In the genomic region with DNA sequence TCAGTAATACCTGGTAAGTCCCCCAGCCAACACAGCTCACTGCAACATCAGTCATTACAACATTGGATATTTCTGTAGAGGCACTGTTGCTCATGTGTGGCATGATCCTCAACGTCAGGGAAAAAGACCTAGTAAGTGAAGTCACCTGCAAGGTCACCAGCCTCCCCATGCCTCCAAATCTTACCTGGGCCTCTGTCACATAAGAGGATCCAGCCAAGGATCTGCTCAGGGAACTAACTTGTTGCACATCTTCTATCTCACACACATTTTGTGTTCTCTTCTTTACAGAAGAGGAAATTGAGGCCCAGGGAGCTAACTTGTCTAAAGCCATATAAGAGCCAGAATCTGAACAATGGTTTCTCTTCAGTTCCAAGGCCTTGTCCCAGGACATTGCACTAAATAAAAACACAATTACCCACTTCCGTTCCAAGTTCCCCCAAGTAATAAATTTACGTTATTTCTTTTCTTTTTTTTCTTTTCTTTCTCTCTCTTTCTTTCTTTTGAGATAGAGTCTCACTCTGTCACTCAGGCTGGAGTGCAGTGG, we compare ENCODE assay signal across 10 cellular contexts. TPM values are rescaled to one million over a fixed set of nuclear protein-coding genes. Genes with fewer than 3 reads are reported as not detected.
DNase-seq lines count a peak whose midpoint lies in the region; ATAC-seq, FAIRE-seq and TF ChIP-seq lines count a peak whose summit lies in the region.
"Had no signal": no experiment of that assay in that cellular context is flagged by ENCODE, and none has a peak within 500 bp of the region (broad histone marks: within the 10 kb centered on the region; RNA-seq: fewer than 3 reads in every experiment).

No MANE protein-coding gene starts in this region.

- ATAC-seq in Right ventricle myocardium inferior (no peak), GM12878 (no peak), HG02870 (IDR thresholded peaks at IDR 0.05; ENCODE audit: unreplicated experiment) (no peak)

- no peak overlapping the region for H2BK120ac ChIP-seq in mesendoderm (ENCODE audit: low read depth, low read length)

- intact Hi-C loops in left ventricle myocardium inferior (cut with micrococcal nuclease) = no loop called here
- intact Hi-C loops in Right ventricle myocardium inferior (cut with DNase I) = no loop called here
- intact Hi-C loops in GM12878 (cut with micrococcal nuclease; ENCODE audit: unreplicated experiment) = no loop called here
- intact Hi-C loops in uterus (cut with DNase I; ENCODE audit: low total_unique reads) = no loop called here

- RAD21 ChIA-PET in GM12878 (lab: Charles Lee; ENCODE audit: unreplicated experiment) = no interaction called here

- H3K23ac ChIP-seq in mesendoderm (ENCODE audit: low read length) = no peak overlapping the region

- H3K4me2 ChIP-seq in GM12878 (ENCODE audit: control insufficient read depth, insufficient read depth) = peak overlapping the region; percentile 36
- peak overlapping the region; percentile 16 for H3K4me2 ChIP-seq in mesendoderm (ENCODE audit: low read length)

- H4K5ac ChIP-seq in mesendoderm (ENCODE audit: low read length) = no peak overlapping the region

- no peak overlapping the region for H4K8ac ChIP-seq in mesendoderm (ENCODE audit: low read depth, low read length)

- H3K27ac ChIP-seq in left ventricle myocardium inferior (replicated peaks) (peak overlapping the region; percentile 81), GM12878 (ENCODE audit: control insufficient read depth, insufficient read depth) (no peak overlapping the region), mesendoderm (ENCODE audit: low read depth, low read length) (no peak overlapping the region), uterus (peak overlapping the region; percentile 56 to 80)

- H2AFZ ChIP-seq in GM12878 (ENCODE audit: control insufficient read depth, low read depth, low read length) = no peak overlapping the region

- H3K27me3 ChIP-seq in left ventricle myocardium inferior (ENCODE audit: low read depth) (no peaks in the 10 kb centered on the region), GM12878 (replicated peaks in 1 of 2; ENCODE audit: control insufficient read depth in 2 of 2, insufficient read depth in 2 of 2, low read length in 1 of 2) (no peaks in the 10 kb centered on the region), mesendoderm (ENCODE audit: insufficient read depth, low read length, poor library complexity) (no peaks in the 10 kb centered on the region), uterus (no peaks in the 10 kb centered on the region)

- peaks cover 15% of the 10 kb centered on the region for H3K79me2 ChIP-seq in GM12878 (ENCODE audit: control insufficient read depth, insufficient read depth, low read length)
- peaks cover 42% of the 10 kb centered on the region for H3K79me2 ChIP-seq in mesendoderm (ENCODE audit: control insufficient read depth, insufficient read depth, low read length)

- TF ChIP-seq EP300 in GM12878 (IDR thresholded peaks at IDR 0.05; ENCODE audit: borderline replicate concordance in 1 of 2, control insufficient read depth in 1 of 2, low read depth in 2 of 2, low read length in 2 of 2) = no peak

- H3K4me1 ChIP-seq in left ventricle myocardium inferior (peaks cover 24% of the 10 kb centered on the region), GM12878 (ENCODE audit: control insufficient read depth, insufficient read depth, low read length) (0 out of 2 replicates have a peak, but pooled peaks cover 3% of the 10 kb centered on the region), mesendoderm (ENCODE audit: control insufficient read depth, low read depth, low read length) (no peaks in the 10 kb centered on the region), uterus (no peaks in the 10 kb centered on the region)

- H2BK15ac ChIP-seq in mesendoderm (replicated peaks; ENCODE audit: low read depth) = no peak overlapping the region

- no peak overlapping the region for H3K9ac ChIP-seq in GM12878 (ENCODE audit: control insufficient read depth, insufficient read depth, low read length)
- H3K9ac ChIP-seq in mesendoderm (ENCODE audit: low read length) = peak overlapping the region; percentile 98

- no peak for TF ChIP-seq CTCF in left ventricle myocardium inferior (IDR thresholded peaks at IDR 0.05; ENCODE audit: borderline replicate concordance)
- TF ChIP-seq CTCF in GM12878 (IDR thresholded peaks at IDR 0.05 in 2 of 3, conservative IDR thresholded peaks at IDR 0.05 in 1 of 3; ENCODE audit: control insufficient read depth in 2 of 3, extremely low read depth in 1 of 3, insufficient read depth in 1 of 3, low read depth in 3 of 3, low read length in 3 of 3) = no peak
- no peak for TF ChIP-seq CTCF in uterus (IDR thresholded peaks at IDR 0.05)
- no peak for TF ChIP-seq CTCF in D721Med (IDR thresholded peaks at IDR 0.05; ENCODE audit: insufficient read depth, missing control alignments)

- CTCF ChIA-PET in GM12878 (lab: Yijun Ruan, JAX) = no interaction called here

- no peak overlapping the region for H2AK5ac ChIP-seq in mesendoderm (ENCODE audit: low read length)

- BruUV-seq in GM12878 (replicated peaks; lab: Mats Ljungman, UMichigan) = no TSS peak

- H3K56ac ChIP-seq in mesendoderm (ENCODE audit: low read length) = peak overlapping the region; percentile 62

- no peak overlapping the region for H3K18ac ChIP-seq in mesendoderm (ENCODE audit: low read length)

- H3K4ac ChIP-seq in mesendoderm (ENCODE audit: low read depth, low read length) = no peak overlapping the region

- TF ChIP-seq POLR2A in GM12878 (IDR thresholded peaks at IDR 0.05; ENCODE audit: low read depth, low read length) (no peak), uterus (IDR thresholded peaks at IDR 0.05) (no peak)

- in situ Hi-C loops in GM12878 (cut with MboI) = no loop called here

- POLR2A ChIA-PET in GM12878 (lab: Charles Lee) = interaction anchor here (1.4 kb wide), 1 partner anchor 48 kb away, joined by 5 read pairs; no protein-coding TSS in a partner anchor

- DNase-seq in left ventricle myocardium inferior (no peak), Right ventricle myocardium inferior (ENCODE audit: missing footprints) (no peak), GM12878 (ENCODE audit: low read depth, low spot score) (no peak), mesendoderm (no peak), uterus (no peak), D721Med (ENCODE audit: insufficient read length, low spot score) (no peak), COLO829 (ENCODE audit: low spot score) (no peak)

- H3K4me3 ChIP-seq in left ventricle myocardium inferior (peak overlapping the region; percentile 86), GM12878 (peak overlapping the region; percentile 88), mesendoderm (ENCODE audit: low read length) (no peak overlapping the region), uterus (no peak overlapping the region)

- no peaks in the 10 kb centered on the region for H4K20me1 ChIP-seq in GM12878 (ENCODE audit: control insufficient read depth, insufficient read depth)

- FAIRE-seq in GM12878 (lab: Jason Lieb, UNC) (no peak), D721Med (lab: Jason Lieb, UNC) (no peak)
- FAIRE-seq: TTC549 had no signal

- SMC1A ChIA-PET in GM12878 (lab: Charles Lee; ENCODE audit: uncharacterized antibody, unreplicated experiment) = interaction anchor here (1.2 to 1.4 kb wide), 2 partner anchors 48 to 113 kb away, joined by 3 read pairs; no protein-coding TSS in a partner anchor

- H2BK5ac ChIP-seq in mesendoderm (ENCODE audit: low read length) = no peak overlapping the region

- H3K9me3 ChIP-seq in left ventricle myocardium inferior (replicated peaks) (peaks cover 5% of the 10 kb centered on the region), GM12878 (replicated peaks; ENCODE audit: control insufficient read depth, insufficient read depth, low read length) (no peaks in the 10 kb centered on the region), uterus (no peaks in the 10 kb centered on the region)

- H3K36me3 ChIP-seq in left ventricle myocardium inferior (no peaks in the 10 kb centered on the region), GM12878 (ENCODE audit: control insufficient read depth in 2 of 2, insufficient read depth in 2 of 2, low read length in 1 of 2) (no peaks in the 10 kb centered on the region; a peak in 1 of 4 replicates), mesendoderm (ENCODE audit: control insufficient read depth, insufficient read depth, low read length) (no peaks in the 10 kb centered on the region), uterus (no peaks in the 10 kb centered on the region)

- WGBS in GM12878 (ENCODE audit: insufficient coverage, insufficient replicate concordance, low lambda C conversion rate, missing lambda C conversion rate) = 62% methylated on average over 3 of the region's 3 CpGs
- 100% methylated on average over 2 of the region's 3 CpGs for WGBS in mesendoderm (ENCODE audit: extremely low coverage, insufficient coverage, low lambda C conversion rate)

- H3K79me1 ChIP-seq in mesendoderm (ENCODE audit: low read length) = peaks cover 4% of the 10 kb centered on the region

- TF ChIP-seq RAD21 in GM12878 (IDR thresholded peaks at IDR 0.05; ENCODE audit: insufficient read depth, low read depth, low read length) = no peak

RNA-seq across cellular contexts. Expression of gene SHMT1, which starts 1.4 kb away (rescaled TPM):
- total RNA-seq in left ventricle myocardium inferior = 6.8 TPM
- 9.9 TPM for total RNA-seq in Right ventricle myocardium inferior
- 29.6 and 32.0 TPM in 2 replicates for total RNA-seq in GM12878 (2013; cell fraction: nucleolus; rRNA removed)
- 36.6 and 38.8 TPM in 2 replicates for total RNA-seq in GM12878 (2014; rRNA removed)
- 23.5 and 27.2 TPM in 2 replicates for total RNA-seq in GM12878 (2014; rRNA removed; fragmentation: Illumina TruSeq; extraction: Trizol)
- 34.9 and 38.0 TPM in 2 replicates for total RNA-seq in GM12878 (2021)
- 10.1 TPM for polyA plus RNA-seq in GM12878 (2011; ENCODE audit: low read depth)
- 14.6 and 21.7 TPM in 2 replicates for polyA plus RNA-seq in GM12878 (2011; rRNA removed)
- 26.3 and 29.8 TPM in 2 replicates for polyA plus RNA-seq in GM12878 (2011; cell fraction: cytosol; rRNA removed)
- polyA plus RNA-seq in GM12878 (2011; cell fraction: nucleus; rRNA removed) = 27.3 and 41.9 TPM in 2 replicates
- 16.7 and 18.9 TPM in 2 replicates for polyA plus RNA-seq in GM12878 (2012)
- 21.9 and 31.3 TPM in 2 replicates for polyA plus RNA-seq in GM12878 (2014; fragmentation: Illumina TruSeq; extraction: Trizol)
- polyA plus RNA-seq in GM12878 (2014; fragmentation: Nextera tagmentation; extraction: Ambion mirVana) = 1 to 10 TPM; 5.2 to 7.5 TPM
- 38.0 and 39.6 TPM in 2 replicates for polyA plus RNA-seq in GM12878 (2014; rRNA removed)
- polyA plus RNA-seq in GM12878 (2016; fragmentation: Nextera tagmentation; extraction: Ambion mirVana) = 10 to 100 TPM; 59.7 to 60.1 TPM
- 16.3 and 23.0 TPM in 2 replicates for polyA minus RNA-seq in GM12878 (2011; rRNA and poly(A)+ RNA removed)
- 10.0 and 12.3 TPM in 2 replicates for polyA minus RNA-seq in GM12878 (2011; cell fraction: cytosol; rRNA and poly(A)+ RNA removed)
- polyA minus RNA-seq in GM12878 (2011; cell fraction: nucleus; rRNA and poly(A)+ RNA removed) = 9.3 and 23.3 TPM in 2 replicates
- 46.2 TPM for polyA plus RNA-seq in mesendoderm (2013, experiment 1 of 2)
- polyA plus RNA-seq in mesendoderm (2013, experiment 2 of 2) = 46.2 TPM
- 10 to 100 TPM; 10.9 to 35.9 (median 31.5) TPM for total RNA-seq in uterus

RNA-seq across cellular contexts. Expression of gene EVPLL, which starts 15.7 kb away (rescaled TPM):
- not detected for total RNA-seq in left ventricle myocardium inferior
- total RNA-seq in Right ventricle myocardium inferior = not detected
- not detected in 2 replicates for total RNA-seq in GM12878 (2013; cell fraction: nucleolus; rRNA removed)
- total RNA-seq in GM12878 (2014; rRNA removed) = not detected in 2 replicates
- total RNA-seq in GM12878 (2014; rRNA removed; fragmentation: Illumina TruSeq; extraction: Trizol) = not detected in 2 replicates
- not detected in 2 replicates for total RNA-seq in GM12878 (2021)
- not detected for polyA plus RNA-seq in GM12878 (2011; ENCODE audit: low read depth)
- not detected in 2 replicates for polyA plus RNA-seq in GM12878 (2011; rRNA removed)
- not detected in 2 replicates for polyA plus RNA-seq in GM12878 (2011; cell fraction: cytosol; rRNA removed)
- polyA plus RNA-seq in GM12878 (2011; cell fraction: nucleus; rRNA removed) = not detected in 2 replicates
- not detected in 2 replicates for polyA plus RNA-seq in GM12878 (2012)
- polyA plus RNA-seq in GM12878 (2014; fragmentation: Illumina TruSeq; extraction: Trizol) = not detected in 2 replicates
- polyA plus RNA-seq in GM12878 (2014; fragmentation: Nextera tagmentation; extraction: Ambion mirVana) = not detected
- not detected in 2 replicates for polyA plus RNA-seq in GM12878 (2014; rRNA removed)
- polyA plus RNA-seq in GM12878 (2016; fragmentation: Nextera tagmentation; extraction: Ambion mirVana) = not detected
- polyA minus RNA-seq in GM12878 (2011; rRNA and poly(A)+ RNA removed) = not detected in 2 replicates
- polyA minus RNA-seq in GM12878 (2011; cell fraction: cytosol; rRNA and poly(A)+ RNA removed) = not detected in 2 replicates
- not detected in 2 replicates for polyA minus RNA-seq in GM12878 (2011; cell fraction: nucleus; rRNA and poly(A)+ RNA removed)
- polyA plus RNA-seq in mesendoderm (2013, experiment 1 of 2) = 0.28 TPM
- 0.28 TPM for polyA plus RNA-seq in mesendoderm (2013, experiment 2 of 2)
- not detected for total RNA-seq in uterus
- total RNA-seq: sciatic nerve had no signal

RNA-seq across cellular contexts. Expression of gene SMCR8, which starts 46.8 kb away (rescaled TPM):
- total RNA-seq in left ventricle myocardium inferior = 12.3 TPM
- 11.8 TPM for total RNA-seq in Right ventricle myocardium inferior
- 18.5 and 19.9 TPM in 2 replicates for total RNA-seq in GM12878 (2013; cell fraction: nucleolus; rRNA removed)
- 10.4 and 11.6 TPM in 2 replicates for total RNA-seq in GM12878 (2014; rRNA removed)
- total RNA-seq in GM12878 (2014; rRNA removed; fragmentation: Illumina TruSeq; extraction: Trizol) = 9.6 and 10.9 TPM in 2 replicates
- 14.6 and 16.4 TPM in 2 replicates for total RNA-seq in GM12878 (2021)
- polyA plus RNA-seq in GM12878 (2011; ENCODE audit: low read depth) = 7.6 TPM
- 5.3 and 6.4 TPM in 2 replicates for polyA plus RNA-seq in GM12878 (2011; rRNA removed)
- polyA plus RNA-seq in GM12878 (2011; cell fraction: cytosol; rRNA removed) = 7.0 and 7.7 TPM in 2 replicates
- 8.9 and 10.0 TPM in 2 replicates for polyA plus RNA-seq in GM12878 (2011; cell fraction: nucleus; rRNA removed)
- polyA plus RNA-seq in GM12878 (2012) = 10.2 and 10.3 TPM in 2 replicates
- 12.1 and 13.4 TPM in 2 replicates for polyA plus RNA-seq in GM12878 (2014; fragmentation: Illumina TruSeq; extraction: Trizol)
- polyA plus RNA-seq in GM12878 (2014; fragmentation: Nextera tagmentation; extraction: Ambion mirVana) = under 1 TPM; 0.52 to 0.77 TPM
- 9.7 and 9.9 TPM in 2 replicates for polyA plus RNA-seq in GM12878 (2014; rRNA removed)
- 1 to 10 TPM; 4.5 to 4.7 TPM for polyA plus RNA-seq in GM12878 (2016; fragmentation: Nextera tagmentation; extraction: Ambion mirVana)
- polyA minus RNA-seq in GM12878 (2011; rRNA and poly(A)+ RNA removed) = 10.2 and 14.8 TPM in 2 replicates
- polyA minus RNA-seq in GM12878 (2011; cell fraction: cytosol; rRNA and poly(A)+ RNA removed) = 5.1 TPM in 2 replicates
- 8.0 and 12.5 TPM in 2 replicates for polyA minus RNA-seq in GM12878 (2011; cell fraction: nucleus; rRNA and poly(A)+ RNA removed)
- polyA plus RNA-seq in mesendoderm (2013, experiment 1 of 2) = 9.8 TPM
- 9.7 TPM for polyA plus RNA-seq in mesendoderm (2013, experiment 2 of 2)
- total RNA-seq in uterus = 10 to 100 TPM in 2 of 4 donors, 1 to 10 TPM in 2; 3.6 to 16.2 (median 10.1) TPM

RNA-seq across cellular contexts. Expression of gene TOP3A, which starts 47.1 kb away (rescaled TPM):
- total RNA-seq in left ventricle myocardium inferior (10.4 TPM), Right ventricle myocardium inferior (10.4 TPM), GM12878 (2014; rRNA removed) (32.8 and 39.5 TPM in 2 replicates), GM12878 (2014; rRNA removed; fragmentation: Illumina TruSeq; extraction: Trizol) (31.3 and 33.6 TPM in 2 replicates), GM12878 (2021) (50.0 and 51.9 TPM in 2 replicates), uterus (10 to 100 TPM; 28.9 to 89.7 (median 63.4) TPM)
- 164 and 173 TPM in 2 replicates for total RNA-seq in GM12878 (2013; cell fraction: nucleolus; rRNA removed)
- 21.7 TPM for polyA plus RNA-seq in GM12878 (2011; ENCODE audit: low read depth)
- polyA plus RNA-seq in GM12878 (2011; rRNA removed) (21.6 and 25.3 TPM in 2 replicates), GM12878 (2014; fragmentation: Illumina TruSeq; extraction: Trizol) (22.8 and 30.8 TPM in 2 replicates), GM12878 (2014; fragmentation: Nextera tagmentation; extraction: Ambion mirVana) (10 to 100 TPM in 1 of 2 experiments, 1 to 10 TPM in 1; 4.2 to 11.5 TPM), GM12878 (2014; rRNA removed) (30.0 and 30.2 TPM in 2 replicates), GM12878 (2016; fragmentation: Nextera tagmentation; extraction: Ambion mirVana) (10 to 100 TPM; 35.3 to 39.4 TPM)
- 19.3 and 20.7 TPM in 2 replicates for polyA plus RNA-seq in GM12878 (2011; cell fraction: cytosol; rRNA removed)
- polyA plus RNA-seq in GM12878 (2011; cell fraction: nucleus; rRNA removed) = 38.3 and 45.7 TPM in 2 replicates
- 21.7 and 22.5 TPM in 2 replicates for polyA plus RNA-seq in GM12878 (2012)
- polyA minus RNA-seq in GM12878 (2011; rRNA and poly(A)+ RNA removed) = 46.9 and 51.2 TPM in 2 replicates
- polyA minus RNA-seq in GM12878 (2011; cell fraction: cytosol; rRNA and poly(A)+ RNA removed) = 11.1 and 19.5 TPM in 2 replicates
- 39.4 and 60.5 TPM in 2 replicates for polyA minus RNA-seq in GM12878 (2011; cell fraction: nucleus; rRNA and poly(A)+ RNA removed)
- polyA plus RNA-seq in mesendoderm (2013, experiment 1 of 2) = 24.2 TPM
- 25.3 TPM for polyA plus RNA-seq in mesendoderm (2013, experiment 2 of 2)

Comparison
In these comparisons a context has a peak if more than half of its experiments do, and no peak if none do; other contexts are left out.
1. H3K27ac ChIP-seq: peak in left ventricle myocardium inferior (single experiment) and uterus (2 of 2); none in GM12878 (single experiment) and mesendoderm (single experiment).
2. H3K4me3 ChIP-seq: peak in left ventricle myocardium inferior (single experiment) and GM12878 (single experiment); none in mesendoderm (single experiment) and uterus (0 of 2).